Comparison of ENCODE assay signal across 27 cellular contexts in the genomic region with DNA sequence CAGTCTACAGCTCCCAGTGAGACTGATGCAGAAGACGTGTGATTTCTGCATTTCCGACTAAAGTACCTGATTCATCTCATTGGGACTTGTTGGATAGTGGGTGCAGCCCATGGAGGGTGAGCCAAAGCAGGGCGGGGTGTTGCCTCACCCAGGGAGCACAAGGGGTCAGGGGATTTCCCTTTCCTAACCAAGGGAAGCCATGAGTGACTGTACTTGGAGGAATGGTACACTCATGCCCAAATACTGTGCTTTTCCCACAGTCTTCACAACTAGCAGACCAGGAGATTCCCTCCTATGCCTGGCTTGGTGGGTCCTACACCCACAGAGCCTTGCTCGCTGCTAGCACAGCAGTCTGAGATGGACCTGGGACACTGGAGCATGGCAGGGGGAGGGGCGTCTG. TPM values are rescaled to one million over a fixed set of nuclear protein-coding genes. Genes with fewer than 3 reads are reported as not detected.
DNase-seq lines count a peak whose midpoint lies in the region; ATAC-seq, FAIRE-seq and TF ChIP-seq lines count a peak whose summit lies in the region.
"Had no signal": no experiment of that assay in that cellular context is flagged by ENCODE, and none has a peak within 500 bp of the region (broad histone marks: within the 10 kb centered on the region; RNA-seq: fewer than 3 reads in every experiment).

No MANE protein-coding gene starts in this region.

- FAIRE-seq in H54 (lab: Jason Lieb, UNC) (peak; percentile 33), GM12892 (lab: Jason Lieb, UNC) (no peak)
- FAIRE-seq: endometrium, TTC549 had no signal

- no peaks in the 10 kb centered on the region for H3K9me3 ChIP-seq in PC-3 (ENCODE audit: low read length)
- H3K9me3 ChIP-seq: upper lobe of left lung had no signal

- H3K27me3 ChIP-seq in PC-3 (ENCODE audit: low read length): no peaks in the 10 kb centered on the region
- H3K27me3 ChIP-seq: upper lobe of left lung had no signal

- no peaks in the 10 kb centered on the region for H3K36me3 ChIP-seq in PC-3 (ENCODE audit: low read depth, low read length)
- H3K36me3 ChIP-seq: upper lobe of left lung had no signal

- no peaks in the 10 kb centered on the region for H3K79me2 ChIP-seq in PC-3 (ENCODE audit: low read length)
- H3K79me2 ChIP-seq: parathyroid adenoma had no signal

- no peaks in the 10 kb centered on the region for H3K9me2 ChIP-seq in PC-3 (replicated peaks; ENCODE audit: low read length)

- CTCF ChIA-PET in PC-3 (lab: Charles Lee): interaction anchor here (0.6 kb wide), 1 partner anchor 78 kb away, joined by 3 read pairs; no protein-coding TSS in a partner anchor

- no peak overlapping the region for H3K27ac ChIP-seq in PC-3 (ENCODE audit: low read length)
- H3K27ac ChIP-seq in epithelial cell of prostate: peak overlapping the region; percentile 59
- H3K27ac ChIP-seq: HL-60, parathyroid adenoma, upper lobe of left lung had no signal

- BruUV-seq in PC-3 (replicated peaks; lab: Mats Ljungman, UMichigan): no TSS peak

- H2AFZ ChIP-seq in PC-3 (ENCODE audit: low read length): no peak overlapping the region
- H2AFZ ChIP-seq: parathyroid adenoma had no signal

- no peak overlapping the region for H3K4me3 ChIP-seq in PC-3 (ENCODE audit: low read length)
- H3K4me3 ChIP-seq: upper lobe of left lung had no signal

- DNase-seq in H54 (ENCODE audit: insufficient read length, low spot score) (no peak), PC-3 (peak; percentile 14), epithelial cell of prostate (ENCODE audit: low read depth, low spot score) (peak; percentile 48), renal cortical epithelial cell (ENCODE audit: low read depth) (peak; percentile 10), NCI-H187 (lab: John Stamatoyannopoulos, UW) (no peak), GM12892 (ENCODE audit: insufficient read length) (no peak)
- DNase-seq: activated CD4-positive, CD25-positive, alpha-beta regulatory T cell treated with anti-CD3 and anti-CD28 coated beads, Interleukin-2, amount 50 U/mL, for 72 hours; activated CD8-positive, alpha-beta T cell treated with anti-CD3 and anti-CD28 coated beads for 36 hours; anterior cingulate cortex; C1 segment of cervical spinal cord; Caco-2; DMS79; head of caudate nucleus; NCI-H1092; NCI-H1694 treated with DMSO at 0.1 percent for 48 hours; NCI-H2171 treated with DMSO at 0.1 percent for 48 hours; NCI-H524; stimulated activated CD4-positive, alpha-beta T cell treated with anti-CD3 and anti-CD28 coated beads, Interleukin-4, amount 100 ng/mL, for 1 hour; T-helper 1 cell; upper lobe of left lung had no signal

- H3K4me1 ChIP-seq in PC-3 (ENCODE audit: insufficient read depth, low read length): no peaks in the 10 kb centered on the region
- H3K4me1 ChIP-seq: Caco-2, parathyroid adenoma, upper lobe of left lung had no signal

- H3K4me2 ChIP-seq in PC-3 (ENCODE audit: low read length): no peak overlapping the region

- no peak for ATAC-seq in PC-3
- ATAC-seq in HG02759 (IDR thresholded peaks at IDR 0.05; ENCODE audit: unreplicated experiment): no peak
- ATAC-seq: activated CD8-positive, alpha-beta T cell treated with anti-CD3 and anti-CD28 coated beads for 36 hours; right cardiac atrium; stimulated activated effector memory CD8-positive, alpha-beta T cell treated with anti-CD3 and anti-CD28 coated beads, Interleukin-12 subunit alpha, Interleukin-12 subunit beta, amount 100 ng/mL, for 72 hours had no signal

- POLR2A ChIA-PET in PC-3 (lab: Charles Lee; ENCODE audit: unreplicated experiment): no interaction called here

- intact Hi-C loops in PC-3 (cut with micrococcal nuclease): no loop called here

- no peak overlapping the region for H3K9ac ChIP-seq in PC-3 (ENCODE audit: low read length)
- H3K9ac ChIP-seq: parathyroid adenoma had no signal

- no peaks in the 10 kb centered on the region for H3F3A ChIP-seq in PC-3 (ENCODE audit: low read length, unreplicated experiment)

- TF ChIP-seq POLR2A in H54 (IDR thresholded peaks at IDR 0.05; ENCODE audit: low read depth, low read length) (no peak), GM12892 (IDR thresholded peaks at IDR 0.05; ENCODE audit: low read depth, low read length) (no peak)

- no peak for TF ChIP-seq CTCF in PC-3 (conservative IDR thresholded peaks at IDR 0.05; ENCODE audit: low read depth, low read length)

- H4K20me1 ChIP-seq in PC-3 (ENCODE audit: low read length): no peaks in the 10 kb centered on the region

RNA-seq across cellular contexts. Expression of gene ABCC9, which starts 21.0 kb away (rescaled TPM):
- total RNA-seq in PC-3 (2014; rRNA removed) (0.23 and 0.33 TPM in 2 replicates), renal cortical epithelial cell (0.40 and 1.7 TPM in 2 replicates)
- polyA plus RNA-seq in GM12892 (2012; ENCODE audit: missing spikeins): not detected
- total RNA-seq: activated CD8-positive, alpha-beta T cell treated with anti-CD3 and anti-CD28 coated beads for 36 hours had no signal

Comparison
In these comparisons a context has a peak if more than half of its experiments do, and no peak if none do; other contexts are left out.
1. DNase-seq: peak in PC-3 (single experiment), epithelial cell of prostate (single experiment) and renal cortical epithelial cell (single experiment); none in H54 (single experiment), NCI-H187 (0 of 2) and GM12892 (single experiment).